In genomic region chr14:95456281-95456680, GRCh38 we compare ENCODE assay signal across 14 cellular contexts.
A peak's percentile ranks its signal among the peaks of the same experiment; 100 is the strongest.
DNase-seq lines count a peak whose midpoint lies in the region; ATAC-seq and TF ChIP-seq lines count a peak whose summit lies in the region.
"Had no signal": no experiment of that assay in that cellular context is flagged by ENCODE, and none has a peak within 500 bp of the region (broad histone marks: within the 10 kb centered on the region; RNA-seq: fewer than 3 reads in every experiment).

No MANE protein-coding gene starts in this region.

- H3K36me3 ChIP-seq in BLaER1 (peaks cover 98% of the 10 kb centered on the region), osteoblast (ENCODE audit: insufficient read depth, low read length) (no peaks in the 10 kb centered on the region), colonic mucosa (no peaks in the 10 kb centered on the region)
- H3K36me3 ChIP-seq: BE2C, HAP-1 had no signal

- intact Hi-C loops in colonic mucosa (cut with DNase I) = no loop called here

- H3K4me2 ChIP-seq in BLaER1 = peak overlapping the region; percentile 58
- no peak overlapping the region for H3K4me2 ChIP-seq in osteoblast (ENCODE audit: insufficient read depth, low read length)

- H3K4me1 ChIP-seq in BLaER1 (peaks cover 100% of the 10 kb centered on the region), osteoblast (ENCODE audit: insufficient read depth, low read length) (peaks cover 6% of the 10 kb centered on the region), colonic mucosa (peaks cover 2% of the 10 kb centered on the region)
- H3K4me1 ChIP-seq: Caco-2, HAP-1 had no signal

- DNase-seq in osteoblast (ENCODE audit: insufficient read length, low spot score, missing footprints) (peak; percentile 39), superior temporal gyrus (ENCODE audit: extremely low spot score) (peak; percentile 21), colonic mucosa (no peak), DMS79 treated with DMSO at 0.1 percent for 48 hours (lab: John Stamatoyannopoulos, UW) (no peak)
- DNase-seq: ACHN; BE2C; Caco-2; CD8-positive, alpha-beta memory T cell; GF-D8 had no signal

- no peaks in the 10 kb centered on the region for H3K79me2 ChIP-seq in osteoblast (ENCODE audit: insufficient read depth, low read length)

- H3K27ac ChIP-seq in BLaER1 = peak overlapping the region; percentile 62; the same call in 1 of the 2 replicates
- peak overlapping the region; percentile 65 for H3K27ac ChIP-seq in angular gyrus (ENCODE audit: low read depth, low read length)
- H3K27ac ChIP-seq in osteoblast (ENCODE audit: low read depth, low read length) = no peak overlapping the region
- no peak overlapping the region for H3K27ac ChIP-seq in colonic mucosa

- no peak for TF ChIP-seq CTCF in osteoblast (IDR thresholded peaks at IDR 0.05; ENCODE audit: extremely low read depth, low read depth, low read length)
- TF ChIP-seq CTCF in colonic mucosa (IDR thresholded peaks at IDR 0.05) = no peak

- H3K9ac ChIP-seq in BLaER1 (0 out of 2 replicates have a peak overlapping the region, but pooled peaks have one; percentile 17), colonic mucosa (ENCODE audit: low read depth in 2 of 2, low read length in 2 of 2) (no peak overlapping the region)

- H3K4me3 ChIP-seq in BLaER1 (no peak overlapping the region), osteoblast (ENCODE audit: insufficient read depth, low read length) (no peak overlapping the region), colonic mucosa (no peak overlapping the region)
- H3K4me3 ChIP-seq: HAP-1 had no signal

- ATAC-seq in HG03175 (IDR thresholded peaks at IDR 0.05; ENCODE audit: unreplicated experiment) = no peak
- ATAC-seq: HepG2 had no signal

- H3K9me3 ChIP-seq in BLaER1 (no peaks in the 10 kb centered on the region), osteoblast (ENCODE audit: low read depth, low read length) (no peaks in the 10 kb centered on the region), colonic mucosa (no peaks in the 10 kb centered on the region)
- H3K9me3 ChIP-seq: BE2C, Caco-2, HAP-1 had no signal

- no peak overlapping the region for H2AFZ ChIP-seq in osteoblast (ENCODE audit: low read length)

- H3K27me3 ChIP-seq in BLaER1 (no peaks in the 10 kb centered on the region), osteoblast (ENCODE audit: insufficient read depth, low read length) (no peaks in the 10 kb centered on the region), colonic mucosa (no peaks in the 10 kb centered on the region)
- H3K27me3 ChIP-seq: BE2C had no signal

- H4K20me1 ChIP-seq in BLaER1 (peaks cover 37% of the 10 kb centered on the region), osteoblast (ENCODE audit: insufficient read depth, low read length) (no peaks in the 10 kb centered on the region)

Comparison
In these comparisons a context has a peak if more than half of its experiments do, and no peak if none do; other contexts are left out.
1. H3K27ac ChIP-seq: peak in BLaER1 (single experiment) and angular gyrus (single experiment); none in osteoblast (single experiment) and colonic mucosa (single experiment).
2. DNase-seq: peak in osteoblast (single experiment) and superior temporal gyrus (single experiment); none in colonic mucosa (single experiment) and DMS79 treated with DMSO at 0.1 percent for 48 hours (single experiment).